Comparison of ENCODE assay signal across 1 cellular context in the genomic region with DNA sequence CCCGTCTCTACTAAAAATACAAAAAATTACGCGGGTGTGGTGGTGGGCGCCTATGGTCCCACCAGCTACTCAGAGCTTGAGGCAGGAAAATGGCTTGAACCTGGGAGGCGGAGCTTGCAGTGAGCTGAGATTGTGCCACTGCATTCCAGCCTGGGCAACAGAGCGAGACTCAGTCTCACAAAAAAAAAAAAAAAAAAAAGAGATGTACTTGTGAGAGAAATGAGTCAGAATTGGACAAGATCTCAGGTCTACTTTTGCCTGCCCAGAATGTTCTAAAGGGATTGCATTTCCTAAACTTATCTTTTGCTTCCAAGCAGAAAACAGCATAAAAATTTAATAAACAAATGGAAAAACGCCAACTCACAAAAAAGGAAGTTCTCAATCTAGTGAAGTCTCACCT.
TF ChIP-seq lines count a peak whose summit lies in the region.

No MANE protein-coding gene starts in this region.

TF ChIP-seq in GM12878, 131 proteins besides CTCF, POLR2A, EP300 and RAD21 (continued from another document):
- TF ChIP-seq, protein P1, sequence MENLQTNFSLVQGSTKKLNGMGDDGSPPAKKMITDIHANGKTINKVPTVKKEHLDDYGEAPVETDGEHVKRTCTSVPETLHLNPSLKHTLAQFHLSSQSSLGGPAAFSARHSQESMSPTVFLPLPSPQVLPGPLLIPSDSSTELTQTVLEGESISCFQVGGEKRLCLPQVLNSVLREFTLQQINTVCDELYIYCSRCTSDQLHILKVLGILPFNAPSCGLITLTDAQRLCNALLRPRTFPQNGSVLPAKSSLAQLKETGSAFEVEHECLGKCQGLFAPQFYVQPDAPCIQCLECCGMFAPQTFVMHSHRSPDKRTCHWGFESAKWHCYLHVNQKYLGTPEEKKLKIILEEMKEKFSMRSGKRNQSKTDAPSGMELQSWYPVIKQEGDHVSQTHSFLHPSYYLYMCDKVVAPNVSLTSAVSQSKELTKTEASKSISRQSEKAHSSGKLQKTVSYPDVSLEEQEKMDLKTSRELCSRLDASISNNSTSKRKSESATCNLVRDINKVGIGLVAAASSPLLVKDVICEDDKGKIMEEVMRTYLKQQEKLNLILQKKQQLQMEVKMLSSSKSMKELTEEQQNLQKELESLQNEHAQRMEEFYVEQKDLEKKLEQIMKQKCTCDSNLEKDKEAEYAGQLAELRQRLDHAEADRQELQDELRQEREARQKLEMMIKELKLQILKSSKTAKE (IDR thresholded peaks at IDR 0.05; ENCODE audit: low read depth, poor library complexity, severe bottlenecking) = no peak
- TF ChIP-seq POU2F2 (IDR thresholded peaks at IDR 0.05; ENCODE audit: borderline replicate concordance, low read depth, low read length) (no peak), PAX5 (IDR thresholded peaks at IDR 0.05; ENCODE audit: borderline replicate concordance, low read depth, low read length) (no peak), FOXK2 (IDR thresholded peaks at IDR 0.05) (no peak), ZNF622 (IDR thresholded peaks at IDR 0.05) (no peak)
- TF ChIP-seq, protein P2, sequence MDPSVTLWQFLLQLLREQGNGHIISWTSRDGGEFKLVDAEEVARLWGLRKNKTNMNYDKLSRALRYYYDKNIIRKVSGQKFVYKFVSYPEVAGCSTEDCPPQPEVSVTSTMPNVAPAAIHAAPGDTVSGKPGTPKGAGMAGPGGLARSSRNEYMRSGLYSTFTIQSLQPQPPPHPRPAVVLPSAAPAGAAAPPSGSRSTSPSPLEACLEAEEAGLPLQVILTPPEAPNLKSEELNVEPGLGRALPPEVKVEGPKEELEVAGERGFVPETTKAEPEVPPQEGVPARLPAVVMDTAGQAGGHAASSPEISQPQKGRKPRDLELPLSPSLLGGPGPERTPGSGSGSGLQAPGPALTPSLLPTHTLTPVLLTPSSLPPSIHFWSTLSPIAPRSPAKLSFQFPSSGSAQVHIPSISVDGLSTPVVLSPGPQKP (IDR thresholded peaks at IDR 0.05; ENCODE audit: low read depth, low read length) = no peak
- TF ChIP-seq, protein P3, sequence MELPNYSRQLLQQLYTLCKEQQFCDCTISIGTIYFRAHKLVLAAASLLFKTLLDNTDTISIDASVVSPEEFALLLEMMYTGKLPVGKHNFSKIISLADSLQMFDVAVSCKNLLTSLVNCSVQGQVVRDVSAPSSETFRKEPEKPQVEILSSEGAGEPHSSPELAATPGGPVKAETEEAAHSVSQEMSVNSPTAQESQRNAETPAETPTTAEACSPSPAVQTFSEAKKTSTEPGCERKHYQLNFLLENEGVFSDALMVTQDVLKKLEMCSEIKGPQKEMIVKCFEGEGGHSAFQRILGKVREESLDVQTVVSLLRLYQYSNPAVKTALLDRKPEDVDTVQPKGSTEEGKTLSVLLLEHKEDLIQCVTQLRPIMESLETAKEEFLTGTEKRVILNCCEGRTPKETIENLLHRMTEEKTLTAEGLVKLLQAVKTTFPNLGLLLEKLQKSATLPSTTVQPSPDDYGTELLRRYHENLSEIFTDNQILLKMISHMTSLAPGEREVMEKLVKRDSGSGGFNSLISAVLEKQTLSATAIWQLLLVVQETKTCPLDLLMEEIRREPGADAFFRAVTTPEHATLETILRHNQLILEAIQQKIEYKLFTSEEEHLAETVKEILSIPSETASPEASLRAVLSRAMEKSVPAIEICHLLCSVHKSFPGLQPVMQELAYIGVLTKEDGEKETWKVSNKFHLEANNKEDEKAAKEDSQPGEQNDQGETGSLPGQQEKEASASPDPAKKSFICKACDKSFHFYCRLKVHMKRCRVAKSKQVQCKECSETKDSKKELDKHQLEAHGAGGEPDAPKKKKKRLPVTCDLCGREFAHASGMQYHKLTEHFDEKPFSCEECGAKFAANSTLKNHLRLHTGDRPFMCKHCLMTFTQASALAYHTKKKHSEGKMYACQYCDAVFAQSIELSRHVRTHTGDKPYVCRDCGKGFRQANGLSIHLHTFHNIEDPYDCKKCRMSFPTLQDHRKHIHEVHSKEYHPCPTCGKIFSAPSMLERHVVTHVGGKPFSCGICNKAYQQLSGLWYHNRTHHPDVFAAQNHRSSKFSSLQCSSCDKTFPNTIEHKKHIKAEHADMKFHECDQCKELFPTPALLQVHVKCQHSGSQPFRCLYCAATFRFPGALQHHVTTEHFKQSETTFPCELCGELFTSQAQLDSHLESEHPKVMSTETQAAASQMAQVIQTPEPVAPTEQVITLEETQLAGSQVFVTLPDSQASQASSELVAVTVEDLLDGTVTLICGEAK (IDR thresholded peaks at IDR 0.05; ENCODE audit: borderline replicate concordance) = no peak
- TF ChIP-seq, protein P4, sequence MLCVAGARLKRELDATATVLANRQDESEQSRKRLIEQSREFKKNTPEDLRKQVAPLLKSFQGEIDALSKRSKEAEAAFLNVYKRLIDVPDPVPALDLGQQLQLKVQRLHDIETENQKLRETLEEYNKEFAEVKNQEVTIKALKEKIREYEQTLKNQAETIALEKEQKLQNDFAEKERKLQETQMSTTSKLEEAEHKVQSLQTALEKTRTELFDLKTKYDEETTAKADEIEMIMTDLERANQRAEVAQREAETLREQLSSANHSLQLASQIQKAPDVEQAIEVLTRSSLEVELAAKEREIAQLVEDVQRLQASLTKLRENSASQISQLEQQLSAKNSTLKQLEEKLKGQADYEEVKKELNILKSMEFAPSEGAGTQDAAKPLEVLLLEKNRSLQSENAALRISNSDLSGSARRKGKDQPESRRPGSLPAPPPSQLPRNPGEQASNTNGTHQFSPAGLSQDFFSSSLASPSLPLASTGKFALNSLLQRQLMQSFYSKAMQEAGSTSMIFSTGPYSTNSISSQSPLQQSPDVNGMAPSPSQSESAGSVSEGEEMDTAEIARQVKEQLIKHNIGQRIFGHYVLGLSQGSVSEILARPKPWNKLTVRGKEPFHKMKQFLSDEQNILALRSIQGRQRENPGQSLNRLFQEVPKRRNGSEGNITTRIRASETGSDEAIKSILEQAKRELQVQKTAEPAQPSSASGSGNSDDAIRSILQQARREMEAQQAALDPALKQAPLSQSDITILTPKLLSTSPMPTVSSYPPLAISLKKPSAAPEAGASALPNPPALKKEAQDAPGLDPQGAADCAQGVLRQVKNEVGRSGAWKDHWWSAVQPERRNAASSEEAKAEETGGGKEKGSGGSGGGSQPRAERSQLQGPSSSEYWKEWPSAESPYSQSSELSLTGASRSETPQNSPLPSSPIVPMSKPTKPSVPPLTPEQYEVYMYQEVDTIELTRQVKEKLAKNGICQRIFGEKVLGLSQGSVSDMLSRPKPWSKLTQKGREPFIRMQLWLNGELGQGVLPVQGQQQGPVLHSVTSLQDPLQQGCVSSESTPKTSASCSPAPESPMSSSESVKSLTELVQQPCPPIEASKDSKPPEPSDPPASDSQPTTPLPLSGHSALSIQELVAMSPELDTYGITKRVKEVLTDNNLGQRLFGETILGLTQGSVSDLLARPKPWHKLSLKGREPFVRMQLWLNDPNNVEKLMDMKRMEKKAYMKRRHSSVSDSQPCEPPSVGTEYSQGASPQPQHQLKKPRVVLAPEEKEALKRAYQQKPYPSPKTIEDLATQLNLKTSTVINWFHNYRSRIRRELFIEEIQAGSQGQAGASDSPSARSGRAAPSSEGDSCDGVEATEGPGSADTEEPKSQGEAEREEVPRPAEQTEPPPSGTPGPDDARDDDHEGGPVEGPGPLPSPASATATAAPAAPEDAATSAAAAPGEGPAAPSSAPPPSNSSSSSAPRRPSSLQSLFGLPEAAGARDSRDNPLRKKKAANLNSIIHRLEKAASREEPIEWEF (IDR thresholded peaks at IDR 0.05; ENCODE audit: insufficient replicate concordance, low read depth, low read length) = no peak
